ENCODE assay signal across 23 cellular contexts in genomic region chr1:89871768-89872473, GRCh38. TPM values are rescaled to one million over a fixed set of nuclear protein-coding genes. Genes with fewer than 3 reads are reported as not detected.
DNase-seq lines count a peak whose midpoint lies in the region; ATAC-seq, FAIRE-seq and TF ChIP-seq lines count a peak whose summit lies in the region.
"Had no signal": no experiment of that assay in that cellular context is flagged by ENCODE, and none has a peak within 500 bp of the region (broad histone marks: within the 10 kb centered on the region; RNA-seq: fewer than 3 reads in every experiment).

No MANE protein-coding gene starts in this region.

- no peak for TF ChIP-seq EP300 in HepG2 (IDR thresholded peaks at IDR 0.05; ENCODE audit: low read depth in 2 of 2, low read length in 2 of 2)
- TF ChIP-seq EP300 in HepG2 (CRISPR knock-in tag; IDR thresholded peaks at IDR 0.05; ENCODE audit: borderline replicate concordance): no peak

- H3K9ac ChIP-seq in liver (ENCODE audit: low read depth in 1 of 2, low read length in 2 of 2) (no peak overlapping the region), HepG2 (ENCODE audit: insufficient read depth, low read depth, low read length) (no peak overlapping the region)
- H3K9ac ChIP-seq: SK-N-SH had no signal

- ATAC-seq in HepG2 (no peak), upper lobe of right lung (peak; percentile 21)
- ATAC-seq in effector memory CD8-positive, alpha-beta T cell (replicated peaks): no peak
- no peak for ATAC-seq in activated CD8-positive, alpha-beta memory T cell treated with anti-CD3 and anti-CD28 coated beads, Interleukin-2, amount 10 ng/mL, durations not matched to agents 7 days and 5 days
- ATAC-seq: natural killer cell treated with Interleukin-12 subunit alpha and Interleukin-12 subunit beta and Interleukin-15 and Interleukin-18, amount 100 ng/mL, for 72 hours; stimulated activated memory B cell treated with anti-CD40 and anti-IgM and Interleukin-4, amounts not matched to agents 10 μg/mL and 1 μg/mL and 100 μg/mL, for 72 hours had no signal

- peak overlapping the region; percentile 25 to 49 for H3K27ac Mint-ChIP-seq in effector memory CD8-positive, alpha-beta T cell
- no peak overlapping the region for H3K27ac Mint-ChIP-seq in activated CD8-positive, alpha-beta memory T cell treated with anti-CD3 and anti-CD28 coated beads, Interleukin-2, amount 10 ng/mL, durations not matched to agents 7 days and 5 days
- H3K27ac Mint-ChIP-seq: dendritic cell treated with granulocyte-macrophage colony-stimulating factor and Interleukin-4, amounts not matched to agents 40 ng/mL and 50 ng/mL, for 4 days; mesothelial cell of epicardium; natural killer cell treated with Interleukin-12 subunit alpha and Interleukin-12 subunit beta and Interleukin-15 and Interleukin-18, amount 100 ng/mL, for 72 hours; stimulated activated memory B cell treated with anti-CD40 and anti-IgM and Interleukin-4, amounts not matched to agents 10 μg/mL and 1 μg/mL and 100 μg/mL, for 72 hours had no signal

- CTCF ChIA-PET in HepG2 (lab: Yijun Ruan, JAX; ENCODE audit: low intra/inter-chr PET ratio, low total read pairs) (no interaction called here), A673 (lab: Charles Lee) (no interaction called here)
- CTCF ChIA-PET in activated CD8-positive, alpha-beta memory T cell treated with anti-CD3 and anti-CD28 coated beads, Interleukin-2, amount 10 ng/mL, durations not matched to agents 7 days and 5 days (lab: Charles Lee): no interaction called here

- H3K4me1 ChIP-seq in liver (ENCODE audit: control insufficient read depth in 4 of 4, insufficient read depth in 4 of 4, low read length in 3 of 4) (peaks cover 5 to 25% (median 6%) of the 10 kb centered on the region in 4 donors), HepG2 (ENCODE audit: insufficient read depth, low read length) (peaks cover 36% of the 10 kb centered on the region), upper lobe of right lung (no peaks in the 10 kb centered on the region), A673 (ENCODE audit: insufficient read depth, low read length, poor library complexity, severe bottlenecking) (peaks cover 72% of the 10 kb centered on the region)

- no peak overlapping the region for H2AFZ ChIP-seq in HepG2 (ENCODE audit: low read length)

- TF ChIP-seq CTCF in liver (IDR thresholded peaks at IDR 0.05; ENCODE audit: low read depth, low read length, missing input control): no peak
- TF ChIP-seq CTCF in HepG2 (CRISPR knock-in tag; IDR thresholded peaks at IDR 0.05): no peak
- TF ChIP-seq CTCF in upper lobe of right lung (IDR thresholded peaks at IDR 0.05): no peak
- no peak for TF ChIP-seq CTCF in A673 (conservative IDR thresholded peaks at IDR 0.05; ENCODE audit: low read depth, low read length)

- no peaks in the 10 kb centered on the region for H3K36me3 ChIP-seq in liver (ENCODE audit: control insufficient read depth in 4 of 4, insufficient read depth in 3 of 4, low read depth in 1 of 4, low read length in 3 of 4)
- H3K36me3 ChIP-seq in HepG2 (replicated peaks in 1 of 2; ENCODE audit: control insufficient read depth in 1 of 2, insufficient read depth in 2 of 2, low read length in 2 of 2): peaks cover 4 to 30% of the 10 kb centered on the region in 2 experiments; a peak in 4 of 5 replicates
- H3K36me3 ChIP-seq in upper lobe of right lung: no peaks in the 10 kb centered on the region
- peaks cover 9% of the 10 kb centered on the region for H3K36me3 ChIP-seq in A673 (ENCODE audit: insufficient read depth, low read length, poor library complexity, severe bottlenecking)
- H3K36me3 ChIP-seq: thoracic aorta had no signal

- in situ Hi-C loops in HepG2 (cut with HindIII; ENCODE audit: extremely low pct_ligation_motif_present, low pct_unique_long_range_greater_than_20kb): no loop called here

- POLR2A ChIA-PET in HepG2 (lab: Yijun Ruan, JAX): no interaction called here
- POLR2A ChIA-PET in A673 (lab: Charles Lee; ENCODE audit: low non-redundant PET): no interaction called here

- FAIRE-seq in HepG2 (lab: Jason Lieb, UNC): no peak

- no peak for DNase-seq in HepG2 (ENCODE audit: low spot score)
- DNase-seq in effector memory CD8-positive, alpha-beta T cell: no peak
- DNase-seq in upper lobe of right lung: no peak
- no peak for DNase-seq in activated CD8-positive, alpha-beta memory T cell treated with anti-CD3 and anti-CD28 coated beads, Interleukin-2, amount 10 ng/mL, durations not matched to agents 7 days and 5 days
- DNase-seq in COLO668 (lab: John Stamatoyannopoulos, UW; ENCODE audit: unreplicated experiment): no peak
- no peak for DNase-seq in A673 (ENCODE audit: low spot score)
- DNase-seq: HFFc6; NCI-H2171 treated with DMSO at 0.1 percent for 48 hours; NCI-H524; RPMI8226; SK-N-SH; stimulated activated CD4-positive, alpha-beta T cell treated with anti-CD3 and anti-CD28 coated beads, Interleukin-4, amount 100 ng/mL, for 1 hour had no signal

- no peaks in the 10 kb centered on the region for H4K20me1 ChIP-seq in HepG2 (ENCODE audit: insufficient read depth, low read length)

- peaks cover 37% of the 10 kb centered on the region for H3K79me2 ChIP-seq in HepG2 (ENCODE audit: insufficient read depth, low read length)

- H3K4me3 Mint-ChIP-seq in effector memory CD8-positive, alpha-beta T cell: no peak overlapping the region
- H3K4me3 Mint-ChIP-seq in activated CD8-positive, alpha-beta memory T cell treated with anti-CD3 and anti-CD28 coated beads, Interleukin-2, amount 10 ng/mL, durations not matched to agents 7 days and 5 days: no peak overlapping the region
- H3K4me3 Mint-ChIP-seq: activated T-helper 1 cell treated with anti-CD3 and anti-CD28 coated beads, Interleukin-12 subunit alpha, Interleukin-12 subunit beta, Interleukin-2, Interleukin-4 antibody, amounts not matched to agents 30 ng/mL and 10 ng/mL and 1 ng/mL, durations not matched to agents 14 hours and 24 hours and 36 hours; dendritic cell treated with granulocyte-macrophage colony-stimulating factor and Interleukin-4, amounts not matched to agents 40 ng/mL and 50 ng/mL, for 4 days; HFFc6; mesothelial cell of epicardium; natural killer cell treated with Interleukin-12 subunit alpha and Interleukin-12 subunit beta and Interleukin-15 and Interleukin-18, amount 100 ng/mL, for 72 hours; stimulated activated memory B cell treated with anti-CD40 and anti-IgM and Interleukin-4, amounts not matched to agents 10 μg/mL and 1 μg/mL and 100 μg/mL, for 72 hours had no signal

- no peak overlapping the region for H3K4me2 ChIP-seq in HepG2 (ENCODE audit: low read depth, low read length)
- H3K4me2 ChIP-seq: SK-N-SH had no signal

- TF ChIP-seq RAD21 in liver (IDR thresholded peaks at IDR 0.05) (peak in 1 of 2 donors; percentile 28), HepG2 (CRISPR knock-in tag; IDR thresholded peaks at IDR 0.05) (no peak)

- no TSS peak for BruUV-seq in HepG2 (replicated peaks; lab: Mats Ljungman, UMichigan)
- BruUV-seq in A673 (replicated peaks; lab: Mats Ljungman, UMichigan): no TSS peak

- peaks cover 9% of the 10 kb centered on the region for H3K36me3 Mint-ChIP-seq in effector memory CD8-positive, alpha-beta T cell (ENCODE audit: insufficient read depth)
- H3K36me3 Mint-ChIP-seq in activated CD8-positive, alpha-beta memory T cell treated with anti-CD3 and anti-CD28 coated beads, Interleukin-2, amount 10 ng/mL, durations not matched to agents 7 days and 5 days: peaks cover 38% of the 10 kb centered on the region

- peak overlapping the region; percentile 55 to 69 for H3K27ac ChIP-seq in liver (ENCODE audit: low read depth in 1 of 2, low read length in 2 of 2)
- no peak overlapping the region for H3K27ac ChIP-seq in HepG2 (ENCODE audit: extremely low read length, insufficient read depth, low read length)
- H3K27ac ChIP-seq in layer of hippocampus (ENCODE audit: low read depth, low read length): peak overlapping the region; percentile 35
- no peak overlapping the region for H3K27ac ChIP-seq in upper lobe of right lung
- H3K27ac ChIP-seq in A673 (ENCODE audit: low read depth, low read length, poor library complexity, severe bottlenecking): no peak overlapping the region
- H3K27ac ChIP-seq: C4-2B, thoracic aorta, VCaP had no signal

- no peak for TF ChIP-seq POLR2A in HepG2 (IDR thresholded peaks at IDR 0.05; ENCODE audit: insufficient read depth in 1 of 2, low read depth in 2 of 2, low read length in 2 of 2)

- H3K4me3 ChIP-seq in liver (ENCODE audit: low read depth in 1 of 3, low read length in 3 of 3): peak overlapping the region in 1 of 3 donors; percentile 7
- no peak overlapping the region for H3K4me3 ChIP-seq in HepG2 (replicated peaks in 1 of 3; ENCODE audit: insufficient read depth in 1 of 3, low read depth in 2 of 3, low read length in 3 of 3)
- H3K4me3 ChIP-seq in upper lobe of right lung: no peak overlapping the region
- no peak overlapping the region for H3K4me3 ChIP-seq in A673 (ENCODE audit: low read depth, low read length, poor library complexity, severe bottlenecking)
- H3K4me3 ChIP-seq: thoracic aorta had no signal

- peaks cover 14 to 44% of the 10 kb centered on the region in 2 donors for H3K4me1 Mint-ChIP-seq in effector memory CD8-positive, alpha-beta T cell (ENCODE audit: low read depth in 2 of 2)
- H3K4me1 Mint-ChIP-seq in activated CD8-positive, alpha-beta memory T cell treated with anti-CD3 and anti-CD28 coated beads, Interleukin-2, amount 10 ng/mL, durations not matched to agents 7 days and 5 days: peaks cover 12% of the 10 kb centered on the region

- no peaks in the 10 kb centered on the region for H3K27me3 Mint-ChIP-seq in effector memory CD8-positive, alpha-beta T cell
- H3K27me3 Mint-ChIP-seq in activated CD8-positive, alpha-beta memory T cell treated with anti-CD3 and anti-CD28 coated beads, Interleukin-2, amount 10 ng/mL, durations not matched to agents 7 days and 5 days: no peaks in the 10 kb centered on the region
- H3K27me3 Mint-ChIP-seq: activated naive CD4-positive, alpha-beta T cell treated with anti-CD3 and anti-CD28 coated beads, Interleukin-2, amount 50 U/mL, for 24 hours; dendritic cell treated with granulocyte-macrophage colony-stimulating factor and Interleukin-4, amounts not matched to agents 40 ng/mL and 50 ng/mL, for 4 days; natural killer cell treated with Interleukin-12 subunit alpha and Interleukin-12 subunit beta and Interleukin-15 and Interleukin-18, amount 100 ng/mL, for 72 hours; stimulated activated memory B cell treated with anti-CD40 and anti-IgM and Interleukin-4, amounts not matched to agents 10 μg/mL and 1 μg/mL and 100 μg/mL, for 72 hours had no signal

- no peaks in the 10 kb centered on the region for H3K27me3 ChIP-seq in liver (ENCODE audit: control insufficient read depth in 4 of 4, insufficient read depth in 4 of 4, low read length in 3 of 4)
- H3K27me3 ChIP-seq in HepG2 (ENCODE audit: control insufficient read depth in 1 of 2, insufficient read depth in 2 of 2, low read length in 2 of 2): no peaks in the 10 kb centered on the region
- H3K27me3 ChIP-seq in layer of hippocampus (ENCODE audit: control insufficient read depth, insufficient read depth, low read length): no peaks in the 10 kb centered on the region
- no peaks in the 10 kb centered on the region for H3K27me3 ChIP-seq in upper lobe of right lung
- no peaks in the 10 kb centered on the region for H3K27me3 ChIP-seq in A673 (replicated peaks; ENCODE audit: insufficient read depth, low read depth, low read length, poor library complexity)

- no peaks in the 10 kb centered on the region for H3K9me3 Mint-ChIP-seq in effector memory CD8-positive, alpha-beta T cell
- H3K9me3 Mint-ChIP-seq in activated CD8-positive, alpha-beta memory T cell treated with anti-CD3 and anti-CD28 coated beads, Interleukin-2, amount 10 ng/mL, durations not matched to agents 7 days and 5 days (ENCODE audit: low read depth): no peaks in the 10 kb centered on the region
- H3K9me3 Mint-ChIP-seq: activated naive CD4-positive, alpha-beta T cell treated with anti-CD3 and anti-CD28 coated beads, Interleukin-2, amount 50 U/mL, for 24 hours; activated T-helper 1 cell treated with anti-CD3 and anti-CD28 coated beads, Interleukin-12 subunit alpha, Interleukin-12 subunit beta, Interleukin-2, Interleukin-4 antibody, amounts not matched to agents 30 ng/mL and 10 ng/mL and 1 ng/mL, durations not matched to agents 14 hours and 24 hours and 36 hours; dendritic cell treated with granulocyte-macrophage colony-stimulating factor and Interleukin-4, amounts not matched to agents 40 ng/mL and 50 ng/mL, for 4 days; HFFc6; natural killer cell treated with Interleukin-12 subunit alpha and Interleukin-12 subunit beta and Interleukin-15 and Interleukin-18, amount 100 ng/mL, for 72 hours; stimulated activated memory B cell treated with anti-CD40 and anti-IgM and Interleukin-4, amounts not matched to agents 10 μg/mL and 1 μg/mL and 100 μg/mL, for 72 hours had no signal

- 38% methylated on average over 9 of the region's 9 CpGs for WGBS in liver
- 93% methylated on average over 9 of the region's 9 CpGs for WGBS in HepG2 (ENCODE audit: low lambda C conversion rate)

- no peaks in the 10 kb centered on the region for H3K9me3 ChIP-seq in liver (ENCODE audit: control insufficient read depth in 4 of 4, low read length in 3 of 4)
- H3K9me3 ChIP-seq in HepG2 (ENCODE audit: low read length): no peaks in the 10 kb centered on the region
- no peaks in the 10 kb centered on the region for H3K9me3 ChIP-seq in upper lobe of right lung
- H3K9me3 ChIP-seq in A673 (ENCODE audit: low read depth, low read length, poor library complexity, severe bottlenecking): no peaks in the 10 kb centered on the region
- H3K9me3 ChIP-seq: SK-N-SH, thoracic aorta had no signal

- intact Hi-C loops in HepG2 (cut with micrococcal nuclease; ENCODE audit: unreplicated experiment): loop anchor here (5.0 kb wide), 2 partner anchors 35 to 50 kb away; partner anchors contain the start of gene LRRC8D
- intact Hi-C loops in upper lobe of right lung (cut with DNase I): no loop called here
- intact Hi-C loops in A673 (cut with micrococcal nuclease; ENCODE audit: unreplicated experiment): no loop called here

RNA-seq across cellular contexts. Expression of gene LRRC8D, which starts 51.1 kb away (rescaled TPM):
- total RNA-seq in liver: 10 to 100 TPM; 17.1 to 17.4 TPM
- polyA plus RNA-seq in liver: 10 to 100 TPM in 1 of 2 donors, 1 to 10 TPM in 1; 7.1 to 11.7 TPM
- total RNA-seq in HepG2 (2016; rRNA removed; fragmentation: Illumina TruSeq; extraction: Trizol): 44.6 and 45.5 TPM in 2 replicates
- 8.5 and 9.3 TPM in 2 replicates for total RNA-seq in HepG2 (2016; cell fraction: cytosol; rRNA removed; fragmentation: Illumina TruSeq; extraction: Trizol; ENCODE audit: low read depth)
- 43.8 and 46.2 TPM in 2 replicates for total RNA-seq in HepG2 (2016; cell fraction: insoluble cytoplasmic fraction; rRNA removed; fragmentation: Illumina TruSeq; extraction: Trizol)
- 33.3 and 37.9 TPM in 2 replicates for total RNA-seq in HepG2 (2016; cell fraction: membrane; rRNA removed; fragmentation: Illumina TruSeq; extraction: Trizol)
- total RNA-seq in HepG2 (2016; cell fraction: nucleus; rRNA removed; fragmentation: Illumina TruSeq; extraction: Trizol): 43.7 and 45.6 TPM in 2 replicates
- 29.9 and 30.0 TPM in 2 replicates for polyA plus RNA-seq in HepG2 (2011; rRNA removed)
- 27.1 and 30.0 TPM in 2 replicates for polyA plus RNA-seq in HepG2 (2011; cell fraction: cytosol; rRNA removed)
- 29.5 and 30.7 TPM in 2 replicates for polyA plus RNA-seq in HepG2 (2011; cell fraction: nucleus; rRNA removed)
- polyA plus RNA-seq in HepG2 (2012): 26.8 and 28.6 TPM in 2 replicates
- 5.8 and 5.9 TPM in 2 replicates for polyA plus RNA-seq in HepG2 (2016; cell fraction: cytosol; fragmentation: Illumina TruSeq; extraction: Trizol; ENCODE audit: low read depth)
- polyA plus RNA-seq in HepG2 (2016; cell fraction: insoluble cytoplasmic fraction; fragmentation: Illumina TruSeq; extraction: Trizol; ENCODE audit: low read depth): 47.0 and 48.7 TPM in 2 replicates
- polyA plus RNA-seq in HepG2 (2016; cell fraction: membrane; fragmentation: Illumina TruSeq; extraction: Trizol; ENCODE audit: low read depth): 20.5 and 21.4 TPM in 2 replicates
- polyA plus RNA-seq in HepG2 (2016; cell fraction: nucleus; fragmentation: Illumina TruSeq; extraction: Trizol; ENCODE audit: insufficient read depth, low read depth): 53.9 and 57.1 TPM in 2 replicates
- 65.8 and 107 TPM in 2 replicates for polyA minus RNA-seq in HepG2 (2011; rRNA and poly(A)+ RNA removed; ENCODE audit: low replicate concordance)
- polyA minus RNA-seq in HepG2 (2011; cell fraction: cytosol; rRNA and poly(A)+ RNA removed): 26.6 and 33.6 TPM in 2 replicates
- 44.2 and 52.0 TPM in 2 replicates for polyA minus RNA-seq in HepG2 (2011; cell fraction: nucleus; rRNA and poly(A)+ RNA removed)
- total RNA-seq in upper lobe of right lung: 17.0 TPM
- 10 to 100 TPM; 19.2 to 27.7 TPM for total RNA-seq in activated CD8-positive, alpha-beta memory T cell treated with anti-CD3 and anti-CD28 coated beads, Interleukin-2, amount 10 ng/mL, durations not matched to agents 7 days and 5 days
- 59.4 and 67.5 TPM in 2 replicates for total RNA-seq in A673 (2021)

Comparison
In these comparisons a context has a peak if more than half of its experiments do, and no peak if none do; other contexts are left out.
1. H3K27ac ChIP-seq: peak in liver (2 of 2) and layer of hippocampus (single experiment); none in HepG2 (single experiment), upper lobe of right lung (single experiment) and A673 (single experiment).